Comparison of ENCODE assay signal across 9 cellular contexts in the genomic region with DNA sequence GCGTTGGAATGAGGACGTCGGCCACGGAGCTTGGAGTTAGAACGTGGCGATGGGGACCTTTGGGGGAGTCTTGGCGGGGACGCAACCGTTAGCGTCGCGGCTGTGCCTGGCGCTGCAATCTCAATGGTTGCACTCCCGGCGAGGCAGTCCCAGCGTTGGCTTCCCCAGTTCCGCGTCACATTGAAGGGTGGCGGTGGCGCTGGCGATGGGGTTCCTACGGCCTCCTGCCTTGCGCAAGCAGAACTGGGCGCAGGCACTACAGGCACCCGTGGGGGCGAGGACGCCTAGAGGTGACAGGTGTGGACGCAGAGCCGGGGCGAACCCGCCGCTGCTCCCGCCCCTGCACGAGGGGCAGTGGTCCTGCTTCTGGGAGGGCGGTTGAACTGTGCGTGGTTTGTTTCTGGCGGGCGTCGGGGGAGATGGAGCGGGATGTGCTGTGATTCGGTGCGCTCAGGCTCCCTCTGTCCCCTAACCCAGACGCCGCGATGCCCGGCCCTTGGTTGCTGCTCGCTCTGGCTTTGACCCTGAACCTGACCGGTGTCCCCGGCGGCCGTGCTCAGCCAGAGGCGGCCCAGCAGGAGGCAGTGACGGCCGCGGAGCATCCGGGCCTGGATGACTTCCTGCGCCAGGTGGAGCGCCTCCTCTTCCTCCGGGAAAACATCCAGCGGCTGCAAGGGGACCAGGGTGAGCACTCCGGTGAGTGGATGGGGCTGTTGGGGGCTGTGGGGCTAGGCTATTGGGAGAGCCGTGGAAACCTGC. TPM values are rescaled to one million over a fixed set of nuclear protein-coding genes. Genes with fewer than 3 reads are reported as not detected.
DNase-seq lines count a peak whose midpoint lies in the region; TF ChIP-seq lines count a peak whose summit lies in the region.
"Had no signal": no experiment of that assay in that cellular context is flagged by ENCODE, and none has a peak within 500 bp of the region (broad histone marks: within the 10 kb centered on the region; RNA-seq: fewer than 3 reads in every experiment).

No MANE protein-coding gene starts in this region.

- no peak overlapping the region for H2BK20ac ChIP-seq in H9 (ENCODE audit: low read depth, low read length, poor library complexity, severe bottlenecking)

- H3K23me2 ChIP-seq in H9 (ENCODE audit: insufficient read length, low read depth, low read length, poor library complexity, severe bottlenecking): peaks cover 10% of the 10 kb centered on the region

- no peaks in the 10 kb centered on the region for H3K79me1 ChIP-seq in H9 (ENCODE audit: insufficient read depth, low read depth, low read length, poor library complexity, severe bottlenecking)

- H3K4me3 ChIP-seq in iPS DF 6.9 (ENCODE audit: low read length) (peak overlapping the region; percentile 23; the same call in 1 of the 2 replicates), skeletal muscle satellite cell (ENCODE audit: low read length) (no peak overlapping the region)

- H2BK120ac ChIP-seq in H9 (ENCODE audit: low read depth, low read length, poor library complexity, severe bottlenecking): no peak overlapping the region

- no peaks in the 10 kb centered on the region for H4K20me1 ChIP-seq in H9 (ENCODE audit: control insufficient read depth, insufficient read depth, insufficient read length)

- H3K4me3 Mint-ChIP-seq in H9: peak overlapping the region; percentile 41 to 82

- no peak overlapping the region for H2BK15ac ChIP-seq in H9 (ENCODE audit: low read depth, low read length)

- H3K27me3 ChIP-seq in H9 (ENCODE audit: insufficient read depth, low read length) (peaks cover 82% of the 10 kb centered on the region), iPS DF 6.9 (ENCODE audit: control insufficient read depth, insufficient read depth, low read length) (peaks cover 70% of the 10 kb centered on the region), skeletal muscle satellite cell (ENCODE audit: control insufficient read depth, insufficient read depth, low read length) (peaks cover 86% of the 10 kb centered on the region)

- H2AK5ac ChIP-seq in H9 (ENCODE audit: insufficient read length, low read length): no peak overlapping the region

- DNase-seq in H9 (peak; percentile 70), activated T-cell treated with anti-CD3 and anti-CD28 coated beads for 48 hours (ENCODE audit: low read depth) (peak; percentile 7), iPS DF 6.9 (ENCODE audit: low read depth, low spot score) (no peak), NCI-H2029 (lab: John Stamatoyannopoulos, UW) (no peak), SK-N-DZ (ENCODE audit: low spot score) (no peak), T1000 (lab: John Stamatoyannopoulos, UW) (no peak), NCI-H2196 (lab: John Stamatoyannopoulos, UW; ENCODE audit: unreplicated experiment) (no peak)
- DNase-seq: SW 1271 had no signal

- no peak overlapping the region for H4K5ac ChIP-seq in H9 (ENCODE audit: insufficient read length, low read depth, low read length)

- H2BK5ac ChIP-seq in H9 (ENCODE audit: insufficient read length, low read length): no peak overlapping the region

- H3K23ac ChIP-seq in H9 (ENCODE audit: insufficient read length, low read depth, low read length): no peak overlapping the region

- H3K4me1 ChIP-seq in H9 (ENCODE audit: insufficient read depth, low read length) (no peaks in the 10 kb centered on the region), iPS DF 6.9 (ENCODE audit: control insufficient read depth, insufficient read depth, low read length) (peaks cover 1% of the 10 kb centered on the region), skeletal muscle satellite cell (ENCODE audit: control insufficient read depth, insufficient read depth, low read length) (peaks cover 6% of the 10 kb centered on the region)

- no peak overlapping the region for H3T11ph ChIP-seq in H9 (ENCODE audit: low read length)

- H3K18ac ChIP-seq in H9 (ENCODE audit: insufficient read length, low read depth, low read length): no peak overlapping the region

- no peaks in the 10 kb centered on the region for H3K79me2 ChIP-seq in H9 (ENCODE audit: insufficient read depth, low read length)

- H3K4me2 ChIP-seq in H9 (ENCODE audit: insufficient read depth, insufficient read length, low read length) (peak overlapping the region; percentile 62), skeletal muscle satellite cell (ENCODE audit: low read length) (peak overlapping the region; percentile 26)

- H3K9me3 ChIP-seq in H9 (ENCODE audit: control insufficient read depth, low read depth, low read length) (no peaks in the 10 kb centered on the region), iPS DF 6.9 (ENCODE audit: control insufficient read depth, insufficient read depth, low read length) (no peaks in the 10 kb centered on the region), skeletal muscle satellite cell (replicated peaks; ENCODE audit: low read length) (no peaks in the 10 kb centered on the region)

- H4K91ac ChIP-seq in H9 (ENCODE audit: insufficient read length, low read depth, low read length): no peak overlapping the region

- H3K14ac ChIP-seq in H9 (ENCODE audit: insufficient read depth, low read length): no peak overlapping the region; the same call in 1 of the 2 replicates

- H3K27ac ChIP-seq in H9 (ENCODE audit: insufficient read length, low read depth, low read length): no peak overlapping the region
- H3K27ac ChIP-seq in iPS DF 6.9 (ENCODE audit: low read length): no peak overlapping the region

- H3K36me3 ChIP-seq in iPS DF 6.9 (ENCODE audit: control insufficient read depth, insufficient read depth, low read length): no peaks in the 10 kb centered on the region
- no peaks in the 10 kb centered on the region for H3K36me3 ChIP-seq in skeletal muscle satellite cell (ENCODE audit: insufficient read depth, low read length)

- H3K27ac Mint-ChIP-seq in H9: peak overlapping the region in 1 of 3 experiments; percentile 76; a peak in 1 of 7 replicates

- no peak overlapping the region for H3K4ac ChIP-seq in H9 (ENCODE audit: low read depth, low read length)

- H3K9me3 Mint-ChIP-seq in H9: peaks cover 0 to 7% of the 10 kb centered on the region in 2 experiments; a peak in 2 of 5 replicates

- no peak overlapping the region for H3K56ac ChIP-seq in H9 (ENCODE audit: insufficient read length, low read depth, low read length)

- peak; percentile 9; the same call in 2 of the 3 replicates for TF ChIP-seq CTCF in H9 (conservative IDR thresholded peaks at IDR 0.05)

- peaks cover 22 to 30% of the 10 kb centered on the region in 2 experiments for H3K4me1 Mint-ChIP-seq in H9

- no peak overlapping the region for H2BK12ac ChIP-seq in H9 (ENCODE audit: insufficient read length, low read depth, low read length)

- no peak overlapping the region for H2AFZ ChIP-seq in H9 (ENCODE audit: low read length)

- H3K36me3 Mint-ChIP-seq in H9 (ENCODE audit: insufficient read depth in 1 of 3, low read depth in 3 of 3): no peaks in the 10 kb centered on the region; a peak in 1 of 7 replicates

- H3K27me3 Mint-ChIP-seq in H9 (ENCODE audit: low read depth): peaks cover 100% of the 10 kb centered on the region

- H4K8ac ChIP-seq in H9 (replicated peaks; ENCODE audit: insufficient read length, low read depth, low read length): no peak overlapping the region

- WGBS in H9 (ENCODE audit: extremely low coverage, insufficient read length, low lambda C conversion rate): no CpG with 5 or more reads among the region's 62 CpGs
- WGBS in iPS DF 6.9 (ENCODE audit: insufficient coverage, insufficient read length): no CpG with 5 or more reads among the region's 62 CpGs

- H3K9ac ChIP-seq in H9 (ENCODE audit: extremely low read depth, insufficient read length, low read length) (no peak overlapping the region), skeletal muscle satellite cell (ENCODE audit: low read depth, low read length) (no peak overlapping the region)

RNA-seq across cellular contexts. Expression of a gene that starts 1.0 kb away (rescaled TPM):
- total RNA-seq in H9 (2021): not detected in 2 replicates
- total RNA-seq in skeletal muscle satellite cell (2012; rRNA removed): not detected in 2 replicates
- not detected in 2 replicates for polyA plus RNA-seq in SK-N-DZ (2014; cell fraction: cytosol; rRNA removed)
- not detected in 2 replicates for polyA plus RNA-seq in SK-N-DZ (2014; cell fraction: nucleus; rRNA removed)

Comparison
In these comparisons a context has a peak if more than half of its experiments do, and no peak if none do; other contexts are left out.
1. DNase-seq: peak in H9 (single experiment) and activated T-cell treated with anti-CD3 and anti-CD28 coated beads for 48 hours (single experiment); none in iPS DF 6.9 (single experiment), NCI-H2029 (single experiment), SK-N-DZ (single experiment), T1000 (single experiment) and NCI-H2196 (single experiment).